In the genomic region with DNA sequence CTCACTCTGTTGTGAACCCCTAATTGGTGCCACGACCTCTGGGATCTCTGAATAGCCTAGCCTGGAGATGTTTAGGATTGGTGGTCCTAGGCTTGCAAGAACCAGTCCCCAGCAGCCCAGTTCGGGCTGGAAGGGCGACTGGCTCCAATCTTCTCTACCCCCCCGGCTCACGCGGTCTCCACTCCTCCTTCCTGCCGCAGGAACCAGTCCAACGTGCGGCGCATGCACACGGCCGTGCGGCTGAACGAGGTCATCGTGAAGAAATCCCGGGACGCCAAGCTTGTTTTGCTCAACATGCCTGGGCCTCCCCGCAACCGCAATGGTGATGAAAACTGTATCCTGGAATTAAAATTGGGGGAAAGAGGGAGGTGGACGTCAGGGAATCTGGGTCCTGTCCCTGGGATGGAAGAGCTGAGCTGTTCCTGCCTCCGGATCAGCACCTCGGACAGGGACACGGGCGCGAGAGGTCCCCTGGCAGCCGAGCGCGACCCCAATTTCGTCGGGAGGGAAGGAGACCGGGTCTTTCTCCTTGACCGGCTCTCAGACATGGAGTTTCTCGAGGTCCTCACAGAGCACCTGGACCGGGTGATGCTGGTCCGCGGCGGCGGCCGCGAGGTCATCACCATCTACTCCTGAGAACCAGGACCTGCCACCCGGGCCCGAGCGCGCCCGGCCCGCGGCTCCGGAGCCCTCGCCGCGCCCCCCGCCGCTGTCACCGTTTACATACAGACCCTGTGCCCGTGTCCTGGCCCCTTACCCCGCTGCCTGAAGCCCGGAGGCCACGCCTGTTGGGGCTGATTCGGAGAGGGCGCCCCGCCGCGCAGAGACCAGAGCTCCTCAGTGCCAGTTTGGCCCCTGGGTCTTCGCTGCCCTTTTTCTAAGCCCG, we compare ENCODE assay signal across 8 cellular contexts. TPM values are rescaled to one million over a fixed set of nuclear protein-coding genes. Genes with fewer than 3 reads are reported as not detected.
DNase-seq lines count a peak whose midpoint lies in the region; ATAC-seq and TF ChIP-seq lines count a peak whose summit lies in the region.

No MANE protein-coding gene starts in this region.

- no peak overlapping the region for H3K27ac Mint-ChIP-seq in type B pancreatic cell

- intact Hi-C loops in Right ventricle myocardium superior (cut with DNase I) (no loop called here), Right ventricle myocardium inferior (cut with DNase I) (no loop called here)

- in situ Hi-C loops in astrocyte of the spinal cord (cut with HindIII; ENCODE audit: low sequenced_read_pairs): no loop called here

- DNase-seq in Right ventricle myocardium superior (peak; percentile 68), Right ventricle myocardium inferior (ENCODE audit: missing footprints) (no peak), astrocyte of the spinal cord (ENCODE audit: low read depth, low spot score) (peak; percentile 48), iPS-NIHi7 (ENCODE audit: extremely low spot score) (peak; percentile 86), type B pancreatic cell (ENCODE audit: extremely low spot score, unreplicated experiment) (peak; percentile 76), NCI-H774 (lab: John Stamatoyannopoulos, UW) (no peak), NCI-H2081 treated with DMSO at 0.1 percent for 48 hours (lab: John Stamatoyannopoulos, UW) (no peak), T-helper 2 cell (no peak)

- no peak overlapping the region for H3K4me3 ChIP-seq in astrocyte of the spinal cord (ENCODE audit: low read depth, low read length)

- TF ChIP-seq CTCF in astrocyte of the spinal cord (IDR thresholded peaks at IDR 0.05; ENCODE audit: low read depth, low read length): no peak
- TF ChIP-seq CTCF in type B pancreatic cell (conservative IDR thresholded peaks at IDR 0.05): no peak

- ATAC-seq in Right ventricle myocardium superior (ENCODE audit: poor library complexity) (peak; percentile 64), Right ventricle myocardium inferior (no peak)

- no peaks in the 10 kb centered on the region for H3K9me3 Mint-ChIP-seq in type B pancreatic cell

- peaks cover 24% of the 10 kb centered on the region for H3K36me3 Mint-ChIP-seq in type B pancreatic cell

- no peak overlapping the region for H3K4me3 Mint-ChIP-seq in type B pancreatic cell

- peaks cover 78% of the 10 kb centered on the region for H3K27me3 Mint-ChIP-seq in type B pancreatic cell

- H3K4me1 Mint-ChIP-seq in type B pancreatic cell (ENCODE audit: unreplicated experiment): no peaks in the 10 kb centered on the region

RNA-seq across cellular contexts. Expression of a gene that starts 28.2 kb away (rescaled TPM):
- not detected for total RNA-seq in Right ventricle myocardium superior
- not detected for total RNA-seq in Right ventricle myocardium inferior
- total RNA-seq in type B pancreatic cell (ENCODE audit: low replicate concordance): 3.1 and 5.1 TPM in 2 replicates

RNA-seq across cellular contexts. Expression of a gene that starts 32.5 kb away (rescaled TPM):
- total RNA-seq in Right ventricle myocardium superior (23.0 TPM), Right ventricle myocardium inferior (19.4 TPM), type B pancreatic cell (ENCODE audit: low replicate concordance) (43.5 and 48.6 TPM in 2 replicates)

RNA-seq across cellular contexts. Expression of a gene that starts 48.5 kb away (rescaled TPM):
- total RNA-seq in Right ventricle myocardium superior: 0.48 TPM
- 1.1 TPM for total RNA-seq in Right ventricle myocardium inferior
- total RNA-seq in type B pancreatic cell (ENCODE audit: low replicate concordance): 0.53 TPM in 1 of 2 replicates, not detected in the other

Comparison
In these comparisons a context has a peak if more than half of its experiments do, and no peak if none do; other contexts are left out.
1. DNase-seq: peak in Right ventricle myocardium superior (single experiment), astrocyte of the spinal cord (single experiment), iPS-NIHi7 (single experiment) and type B pancreatic cell (single experiment); none in Right ventricle myocardium inferior (single experiment), NCI-H774 (single experiment), NCI-H2081 treated with DMSO at 0.1 percent for 48 hours (single experiment) and T-helper 2 cell (0 of 5).